12 cellular contexts compared by ENCODE assay signal in genomic region chr15:95446854-95447253, GRCh38.
DNase-seq lines count a peak whose midpoint lies in the region; ATAC-seq and TF ChIP-seq lines count a peak whose summit lies in the region.
"Had no signal": no experiment of that assay in that cellular context is flagged by ENCODE, and none has a peak within 500 bp of the region (broad histone marks: within the 10 kb centered on the region; RNA-seq: fewer than 3 reads in every experiment).

No MANE protein-coding gene starts in this region.

- CTCF ChIA-PET in OCI-LY7 (lab: Charles Lee; ENCODE audit: unreplicated experiment) = no interaction called here

- no peaks in the 10 kb centered on the region for H3K9me3 Mint-ChIP-seq in central memory CD8-positive, alpha-beta T cell
- H3K9me3 Mint-ChIP-seq: GM23338 had no signal

- no peak overlapping the region for H2AFZ ChIP-seq in OCI-LY7 (ENCODE audit: low read length)
- no peak overlapping the region for H2AFZ ChIP-seq in Karpas-422 (ENCODE audit: low read length)
- H2AFZ ChIP-seq: GM23338 had no signal

- H3K4me1 ChIP-seq in OCI-LY7 (ENCODE audit: insufficient read depth, low read length, poor library complexity, severe bottlenecking) (no peaks in the 10 kb centered on the region), Karpas-422 (ENCODE audit: low read length) (no peaks in the 10 kb centered on the region)

- peak; percentile 24 for DNase-seq in CD1c-positive myeloid dendritic cell (ENCODE audit: extremely low spot score)
- DNase-seq in OCI-LY7 (ENCODE audit: low spot score) = peak; percentile 1
- DNase-seq in central memory CD8-positive, alpha-beta T cell (ENCODE audit: low spot score in 2 of 2) = peak in 1 of 2 donors; percentile 33
- no peak for DNase-seq in Karpas-422
- no peak for DNase-seq in H4 (ENCODE audit: low spot score)
- no peak for DNase-seq in nucleus accumbens (lab: John Stamatoyannopoulos, UW)
- DNase-seq: COR-L47, left ventricle myocardium superior, RPMI8226 had no signal

- H4K20me1 ChIP-seq in OCI-LY7 (ENCODE audit: insufficient read depth, low read length) (no peaks in the 10 kb centered on the region), Karpas-422 (ENCODE audit: insufficient read depth, low read depth, low read length) (no peaks in the 10 kb centered on the region)

- ATAC-seq in GM18519 (IDR thresholded peaks at IDR 0.05; ENCODE audit: low FRiP score, unreplicated experiment) (peak; percentile 94), HG02623 (IDR thresholded peaks at IDR 0.05; ENCODE audit: unreplicated experiment) (no peak)
- peak; percentile 96 for ATAC-seq in central memory CD8-positive, alpha-beta T cell (replicated peaks; ENCODE audit: extremely low read depth, poor library complexity, severe bottlenecking)
- ATAC-seq: GM23338, left ventricle myocardium superior had no signal

- intact Hi-C loops in OCI-LY7 (cut with micrococcal nuclease; ENCODE audit: unreplicated experiment) = no loop called here

- no peaks in the 10 kb centered on the region; the same call in 1 of the 2 replicates for H3K9me2 ChIP-seq in OCI-LY7 (ENCODE audit: insufficient read depth, low read length)
- H3K9me2 ChIP-seq in Karpas-422 (replicated peaks; ENCODE audit: insufficient read depth, low read length) = 0 out of 2 replicates have a peak, but pooled peaks cover 4% of the 10 kb centered on the region

- peaks cover 6% of the 10 kb centered on the region for H3K27me3 Mint-ChIP-seq in central memory CD8-positive, alpha-beta T cell

- POLR2A ChIA-PET in OCI-LY7 (lab: Charles Lee) = interaction anchor here (0.6 to 0.8 kb wide), 3 partner anchors 180 to 830 kb away, joined by 3 read pairs; no protein-coding TSS in a partner anchor

- H3K9me3 ChIP-seq in OCI-LY7 (ENCODE audit: low read length) (no peaks in the 10 kb centered on the region), Karpas-422 (ENCODE audit: low read length) (peaks cover 26% of the 10 kb centered on the region)

- H3K36me3 ChIP-seq in OCI-LY7 (ENCODE audit: insufficient read depth, low read length) = no peaks in the 10 kb centered on the region
- H3K36me3 ChIP-seq in Karpas-422 (ENCODE audit: insufficient read depth, low read length) = no peaks in the 10 kb centered on the region

- H3K9ac ChIP-seq in Karpas-422 (ENCODE audit: low read length) = no peak overlapping the region

- peak overlapping the region; percentile 48 for H3K4me3 Mint-ChIP-seq in central memory CD8-positive, alpha-beta T cell
- H3K4me3 Mint-ChIP-seq: GM23338 had no signal

- H3K27ac ChIP-seq in OCI-LY7 (ENCODE audit: low read depth, low read length, poor library complexity, severe bottlenecking) (no peak overlapping the region), Karpas-422 (ENCODE audit: low read length) (no peak overlapping the region)

- H3K36me3 Mint-ChIP-seq in central memory CD8-positive, alpha-beta T cell (ENCODE audit: insufficient read depth) = peaks cover 7% of the 10 kb centered on the region

- no peak for TF ChIP-seq CTCF in OCI-LY7 (conservative IDR thresholded peaks at IDR 0.05; ENCODE audit: low read length)

- no TSS peak for BruUV-seq in OCI-LY7 (replicated peaks; lab: Mats Ljungman, UMichigan)

- H3K4me2 ChIP-seq in OCI-LY7 (ENCODE audit: low read length) (peak overlapping the region; percentile 26; the same call in 1 of the 2 replicates), Karpas-422 (ENCODE audit: low read depth, low read length, poor library complexity, severe bottlenecking) (no peak overlapping the region)
- H3K4me2 ChIP-seq: GM23338 had no signal

- H3K27ac Mint-ChIP-seq in central memory CD8-positive, alpha-beta T cell (ENCODE audit: low read depth) = peak overlapping the region; percentile 11
- H3K27ac Mint-ChIP-seq: GM23338 had no signal

- no peaks in the 10 kb centered on the region for H3K27me3 ChIP-seq in Karpas-422 (ENCODE audit: low read length)

- H3K4me1 Mint-ChIP-seq in central memory CD8-positive, alpha-beta T cell = peaks cover 32% of the 10 kb centered on the region
- H3K4me1 Mint-ChIP-seq: GM23338 had no signal

- H3K4me3 ChIP-seq in OCI-LY7 (ENCODE audit: low read depth, low read length, poor library complexity, severe bottlenecking) = no peak overlapping the region
- H3K4me3 ChIP-seq in Karpas-422 (ENCODE audit: low read length) = no peak overlapping the region
- H3K4me3 ChIP-seq: GM23338 had no signal

- H3K79me2 ChIP-seq in OCI-LY7 (ENCODE audit: insufficient read depth, low read depth, low read length) (no peaks in the 10 kb centered on the region), Karpas-422 (ENCODE audit: low read length) (no peaks in the 10 kb centered on the region)

Comparison
In these comparisons a context has a peak if more than half of its experiments do, and no peak if none do; other contexts are left out.
1. DNase-seq: peak in CD1c-positive myeloid dendritic cell (single experiment) and OCI-LY7 (single experiment); none in Karpas-422 (single experiment), H4 (single experiment) and nucleus accumbens (0 of 56).